ENCODE assay signal across 11 cellular contexts in the genomic region with DNA sequence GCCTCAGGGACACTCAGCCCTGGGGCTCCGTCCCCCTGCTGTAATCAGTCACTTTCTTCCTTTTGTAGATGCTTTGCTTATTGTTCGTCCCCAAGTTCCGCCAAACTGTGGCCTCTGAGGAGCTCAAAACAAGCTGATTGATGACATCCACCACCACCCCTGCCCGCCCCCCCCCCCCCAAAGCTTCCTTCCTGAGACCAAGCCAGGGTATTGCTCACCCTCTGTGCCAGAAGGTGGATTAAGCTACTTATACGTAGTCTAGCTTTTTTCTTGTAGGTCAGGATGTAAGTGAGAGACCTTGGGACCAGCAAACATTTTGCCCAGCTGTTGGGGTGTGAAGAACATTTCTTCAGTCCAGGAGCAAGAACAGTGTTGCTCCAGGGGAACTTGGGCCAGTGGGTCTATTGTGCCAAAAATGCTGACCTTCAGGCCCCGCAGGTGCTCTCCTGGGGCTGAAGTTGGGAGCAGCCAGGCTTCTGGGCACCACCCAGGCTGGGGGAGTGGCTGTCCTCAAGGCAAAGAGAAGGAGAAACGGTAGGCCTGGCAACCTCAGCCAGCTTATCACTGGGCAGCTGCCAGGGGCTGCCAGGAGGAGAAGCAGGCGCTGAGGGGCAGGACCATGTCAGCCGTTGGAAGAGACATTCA. TPM values are rescaled to one million over a fixed set of nuclear protein-coding genes. Genes with fewer than 3 reads are reported as not detected.
DNase-seq lines count a peak whose midpoint lies in the region; ATAC-seq, FAIRE-seq and TF ChIP-seq lines count a peak whose summit lies in the region.
"Had no signal": no experiment of that assay in that cellular context is flagged by ENCODE, and none has a peak within 500 bp of the region (broad histone marks: within the 10 kb centered on the region; RNA-seq: fewer than 3 reads in every experiment).

No MANE protein-coding gene starts in this region.

- H3K9ac ChIP-seq in smooth muscle cell (ENCODE audit: low read depth) = peak overlapping the region; percentile 85

- peak overlapping the region; percentile 40 for H3K27ac Mint-ChIP-seq in MCF 10A (ENCODE audit: low read depth, unreplicated experiment)
- H3K27ac Mint-ChIP-seq in activated naive CD4-positive, alpha-beta T cell treated with anti-CD3 and anti-CD28 coated beads, Interleukin-2, amount 50 U/mL, for 72 hours = no peak overlapping the region
- H3K27ac Mint-ChIP-seq: activated CD8-positive, alpha-beta T cell treated with anti-CD3 and anti-CD28 coated beads, Interleukin-2, amount 10 ng/mL, durations not matched to agents 7 days and 5 days; memory B cell had no signal

- CTCF ChIA-PET in MCF 10A (lab: Yijun Ruan, JAX) = interaction anchor here (1.0 to 2.5 kb wide), 8 partner anchors 10 to 618 kb away, joined by 3 to 10 read pairs (median 3); a partner anchor contains a TSS

- POLR2A ChIA-PET in MCF 10A (lab: Yijun Ruan, JAX) = interaction anchor here (0.6 to 1.6 kb wide), 4 partner anchors 8 to 97 kb away, joined by 3 to 4 read pairs (median 3); no protein-coding TSS in a partner anchor

- no peaks in the 10 kb centered on the region for H3K36me3 ChIP-seq in smooth muscle cell (ENCODE audit: low read depth)

- intact Hi-C loops in MCF 10A (cut with micrococcal nuclease) (no loop called here), left colon (cut with DNase I, micrococcal nuclease) (no loop called here)

- H3K4me3 ChIP-seq in LNCaP clone FGC (ENCODE audit: low read depth, low read length) = no peak overlapping the region
- H3K4me3 ChIP-seq in smooth muscle cell = no peak overlapping the region

- no peak; the same call in 1 of the 2 replicates for TF ChIP-seq POLR2A in H54 (IDR thresholded peaks at IDR 0.05; ENCODE audit: low read depth, low read length)

- TF ChIP-seq CTCF in LNCaP clone FGC (IDR thresholded peaks at IDR 0.05; ENCODE audit: control insufficient read depth, extremely low read depth, insufficient read depth) (no peak), MCF 10A (IDR thresholded peaks at IDR 0.05; ENCODE audit: unreplicated experiment) (no peak), smooth muscle cell (IDR thresholded peaks at IDR 0.05; ENCODE audit: borderline replicate concordance, insufficient read depth, poor library complexity, severe bottlenecking) (no peak)

- H3K79me2 ChIP-seq in smooth muscle cell (ENCODE audit: low read depth) = peaks cover 41% of the 10 kb centered on the region

- no TSS peak for BruUV-seq in MCF 10A (replicated peaks; lab: Mats Ljungman, UMichigan)

- no peak for FAIRE-seq in H54 (lab: Jason Lieb, UNC)
- FAIRE-seq: colon had no signal

- H3K9me3 ChIP-seq in smooth muscle cell (replicated peaks; ENCODE audit: low read depth) = no peaks in the 10 kb centered on the region

- H3K4me1 Mint-ChIP-seq in MCF 10A (ENCODE audit: insufficient read depth, unreplicated experiment) = peaks cover 15% of the 10 kb centered on the region
- H3K4me1 Mint-ChIP-seq: memory B cell had no signal

- DNase-seq in LNCaP clone FGC (ENCODE audit: low read depth) (peak; percentile 54), MCF 10A (ENCODE audit: unreplicated experiment) (peak; percentile 30), left colon (peak; percentile 81 to 83), smooth muscle cell (lab: John Stamatoyannopoulos, UW; ENCODE audit: unreplicated experiment) (no peak), H54 (ENCODE audit: insufficient read length, low spot score) (no peak)
- no peak for DNase-seq in activated naive CD4-positive, alpha-beta T cell treated with anti-CD3 and anti-CD28 coated beads, Interleukin-2, amount 50 U/mL, for 72 hours (ENCODE audit: low spot score in 2 of 2)
- DNase-seq: activated CD8-positive, alpha-beta T cell treated with anti-CD3 and anti-CD28 coated beads, Interleukin-2, amount 10 ng/mL, durations not matched to agents 7 days and 5 days had no signal

- H3K4me2 ChIP-seq in smooth muscle cell = peak overlapping the region; percentile 63

- no peaks in the 10 kb centered on the region for H3F3A ChIP-seq in smooth muscle cell (ENCODE audit: low read depth)

- WGBS in smooth muscle cell (ENCODE audit: low lambda C conversion rate) = 52% methylated on average over 9 of the region's 9 CpGs

- H3K36me3 Mint-ChIP-seq in MCF 10A (ENCODE audit: insufficient read depth, unreplicated experiment) = no peaks in the 10 kb centered on the region
- H3K36me3 Mint-ChIP-seq in activated naive CD4-positive, alpha-beta T cell treated with anti-CD3 and anti-CD28 coated beads, Interleukin-2, amount 50 U/mL, for 72 hours = peaks cover 12% of the 10 kb centered on the region in 2 donors

- H3K27me3 ChIP-seq in smooth muscle cell (ENCODE audit: low read depth) = no peaks in the 10 kb centered on the region

- H3K9me3 Mint-ChIP-seq in MCF 10A (ENCODE audit: unreplicated experiment) = no peaks in the 10 kb centered on the region
- peaks cover 12 to 20% of the 10 kb centered on the region in 2 donors for H3K9me3 Mint-ChIP-seq in activated naive CD4-positive, alpha-beta T cell treated with anti-CD3 and anti-CD28 coated beads, Interleukin-2, amount 50 U/mL, for 72 hours

- ATAC-seq in left colon (peak; percentile 77), GM19035 (IDR thresholded peaks at IDR 0.05; ENCODE audit: unreplicated experiment) (no peak), HG02763 (IDR thresholded peaks at IDR 0.05; ENCODE audit: unreplicated experiment) (no peak)
- no peak for ATAC-seq in activated naive CD4-positive, alpha-beta T cell treated with anti-CD3 and anti-CD28 coated beads, Interleukin-2, amount 50 U/mL, for 72 hours
- ATAC-seq: activated CD8-positive, alpha-beta T cell treated with anti-CD3 and anti-CD28 coated beads, Interleukin-2, amount 10 ng/mL, durations not matched to agents 7 days and 5 days had no signal

- H3K4me3 Mint-ChIP-seq in MCF 10A (ENCODE audit: unreplicated experiment) = no peak overlapping the region
- H3K4me3 Mint-ChIP-seq: activated CD8-positive, alpha-beta T cell treated with anti-CD3 and anti-CD28 coated beads, Interleukin-2, amount 10 ng/mL, durations not matched to agents 7 days and 5 days; memory B cell had no signal

- no peaks in the 10 kb centered on the region for H3K27me3 Mint-ChIP-seq in MCF 10A (ENCODE audit: insufficient read depth, unreplicated experiment)

- H4K20me1 ChIP-seq in smooth muscle cell (ENCODE audit: low read depth) = no peaks in the 10 kb centered on the region

- peaks cover 15% of the 10 kb centered on the region for H3K4me1 ChIP-seq in smooth muscle cell (ENCODE audit: low read depth)

- H3K27ac ChIP-seq in smooth muscle cell (ENCODE audit: low read depth) = peak overlapping the region; percentile 96

- no peak overlapping the region for H2AFZ ChIP-seq in smooth muscle cell (ENCODE audit: low read depth)

RNA-seq across cellular contexts. Expression of a gene that starts 17.9 kb away (rescaled TPM):
- 4.8 and 7.6 TPM in 2 replicates for total RNA-seq in MCF 10A (2022)
- 10 to 100 TPM; 60.5 to 90.8 TPM for total RNA-seq in left colon
- 10.0 and 17.7 TPM in 2 replicates for total RNA-seq in smooth muscle cell
- polyA plus RNA-seq in smooth muscle cell = 3.1 and 3.7 TPM in 2 replicates
- total RNA-seq in activated naive CD4-positive, alpha-beta T cell treated with anti-CD3 and anti-CD28 coated beads, Interleukin-2, amount 50 U/mL, for 72 hours = 1 to 10 TPM in 1 of 2 donors, under 1 TPM in 1; 0.23 to 1.4 TPM

Comparison
In these comparisons a context has a peak if more than half of its experiments do, and no peak if none do; other contexts are left out.
1. DNase-seq: peak in LNCaP clone FGC (single experiment), MCF 10A (single experiment) and left colon (2 of 2); none in smooth muscle cell (single experiment), activated naive CD4-positive, alpha-beta T cell treated with anti-CD3 and anti-CD28 coated beads, Interleukin-2, amount 50 U/mL, for 72 hours (0 of 2) and H54 (single experiment).